In the genomic region with DNA sequence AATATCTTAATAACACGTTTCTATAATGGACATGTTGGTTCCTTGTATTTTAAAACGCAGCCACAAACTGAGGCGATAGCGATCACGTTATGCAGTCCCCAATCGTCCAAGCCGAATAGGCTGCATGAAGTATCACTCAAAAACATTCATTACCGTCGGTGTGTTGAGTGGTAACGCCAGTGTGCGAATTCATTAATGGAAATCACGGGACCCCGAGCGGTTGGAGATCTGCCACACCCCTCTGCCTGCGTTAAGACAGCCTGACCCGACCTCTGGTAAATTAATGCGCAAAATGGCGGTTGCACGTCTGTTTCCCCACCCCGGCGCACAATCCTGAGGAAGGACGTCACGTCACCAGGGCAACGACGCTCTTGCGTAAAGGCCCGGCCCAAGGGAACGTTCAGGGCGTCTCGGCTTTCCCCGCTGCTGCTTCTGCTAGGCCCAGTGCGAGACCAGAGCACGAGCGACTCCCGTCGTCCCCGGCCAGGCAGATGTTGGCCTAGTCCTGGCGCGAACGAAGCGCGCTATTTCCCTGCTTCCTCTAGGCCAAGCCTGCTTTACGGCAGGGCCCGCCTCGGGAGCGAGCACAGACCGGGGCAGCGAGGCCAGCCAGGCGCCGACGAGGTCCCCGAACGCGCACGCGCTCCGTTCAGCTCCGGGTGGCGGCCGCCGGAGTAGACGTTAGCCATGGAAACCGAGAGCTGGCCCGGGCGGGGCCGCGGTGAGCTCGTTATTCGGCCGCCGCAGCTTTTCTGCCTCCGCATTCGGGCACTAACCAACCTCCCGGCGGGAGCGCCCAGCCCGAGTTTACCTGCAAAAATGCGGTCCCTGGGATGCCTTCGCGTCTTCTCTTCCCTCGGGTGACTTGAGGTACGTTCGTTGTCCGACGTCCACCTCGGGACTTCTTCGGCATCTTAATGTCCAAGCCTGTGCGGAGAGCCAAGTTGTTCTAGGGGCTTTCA, we compare ENCODE assay signal across 8 cellular contexts. TPM values are rescaled to one million over a fixed set of nuclear protein-coding genes. Genes with fewer than 3 reads are reported as not detected.
DNase-seq lines count a peak whose midpoint lies in the region; ATAC-seq and TF ChIP-seq lines count a peak whose summit lies in the region.

Gene PCNX4 (plus strand): TSS at position 374 of the 962 bp plus-strand sequence. CDS start 15,716 bp downstream, outside the sequence.

- H3K9me3 Mint-ChIP-seq in CD4-positive, alpha-beta T cell: no peaks in the 10 kb centered on the region

- peaks cover 45% of the 10 kb centered on the region for H3K4me1 ChIP-seq in lower lobe of right lung

- H3K4me3 ChIP-seq in HL-60 (replicated peaks; ENCODE audit: insufficient read depth, low read length) (peak within 1 kb of the TSS; percentile 56), lower lobe of right lung (peak within 1 kb of the TSS; percentile 78)

- POLR2A ChIA-PET in CD4-positive, alpha-beta T cell (lab: Charles Lee): interaction anchor here (0.6 to 6.3 kb wide), 15 partner anchors 9 to 236 kb away, joined by 3 to 76 read pairs (median 4); partner anchors contain the start of genes DHRS7 and PPM1A

- no peaks in the 10 kb centered on the region for H3K27me3 ChIP-seq in CD4-positive, alpha-beta T cell (ENCODE audit: control insufficient read depth, insufficient read depth, low read length)
- H3K27me3 ChIP-seq in HL-60 (ENCODE audit: insufficient read depth, poor library complexity, severe bottlenecking) (no peaks in the 10 kb centered on the region), lower lobe of right lung (ENCODE audit: low read depth) (no peaks in the 10 kb centered on the region)

- peaks cover 14% of the 10 kb centered on the region for H3K36me3 Mint-ChIP-seq in CD4-positive, alpha-beta T cell (ENCODE audit: low read depth)

- ATAC-seq in CD4-positive, alpha-beta T cell (ENCODE audit: poor library complexity): peak; percentile 92
- ATAC-seq in GM19455 (IDR thresholded peaks at IDR 0.05; ENCODE audit: unreplicated experiment): peak; percentile 96
- peak; percentile 99 for ATAC-seq in lower lobe of right lung

- H3K27ac Mint-ChIP-seq in CD4-positive, alpha-beta T cell: peak within 1 kb of the TSS; percentile 99

- intact Hi-C loops in CD4-positive, alpha-beta T cell (cut with DNase I, micrococcal nuclease): loop anchor here (1.0 to 10.0 kb wide), 8 partner anchors 60 to 905 kb away; partner anchors contain the start of genes DAAM1 (in 2 of the 2), DHRS7 (in 2 of the 2), JKAMP (in 2 of the 2) and L3HYPDH (in 2 of the 2)
- intact Hi-C loops in lower lobe of right lung (cut with DNase I): no loop called here

- no peak for TF ChIP-seq CTCF in CD4-positive, alpha-beta T cell (IDR thresholded peaks at IDR 0.05)
- TF ChIP-seq CTCF in HL-60 (IDR thresholded peaks at IDR 0.05; ENCODE audit: insufficient read depth, low read length): no peak
- TF ChIP-seq CTCF in lower lobe of right lung (IDR thresholded peaks at IDR 0.05): no peak

- no peaks in the 10 kb centered on the region for H3K36me3 ChIP-seq in lower lobe of right lung

- peaks cover 51% of the 10 kb centered on the region for H3K4me1 Mint-ChIP-seq in CD4-positive, alpha-beta T cell (ENCODE audit: low read depth)

- peak within 1 kb of the TSS; percentile 96 for H3K4me3 Mint-ChIP-seq in CD4-positive, alpha-beta T cell

- CTCF ChIA-PET in CD4-positive, alpha-beta T cell (lab: Charles Lee): interaction anchor here (1.4 to 1.8 kb wide), 2 partner anchors 10 to 127 kb away, joined by 4 to 7 read pairs; no protein-coding TSS in a partner anchor

- H3K27me3 Mint-ChIP-seq in CD4-positive, alpha-beta T cell: no peaks in the 10 kb centered on the region

- no peaks in the 10 kb centered on the region for H3K9me3 ChIP-seq in CD4-positive, alpha-beta T cell (ENCODE audit: control insufficient read depth, low read length)
- no peaks in the 10 kb centered on the region for H3K9me3 ChIP-seq in lower lobe of right lung

- DNase-seq in CD4-positive, alpha-beta T cell: peak; percentile 88 to 95 (median 92)
- DNase-seq in HL-60 (ENCODE audit: low read depth in 1 of 2, low spot score in 1 of 2) (peak; percentile 96 to 98), NK-92 (lab: John Stamatoyannopoulos, UW; ENCODE audit: unreplicated experiment) (peak; percentile 74), lower lobe of right lung (peak; percentile 98)
- peak; percentile 88 to 89 for DNase-seq in activated CD8-positive, alpha-beta memory T cell treated with anti-CD3 and anti-CD28 coated beads for 1 hour (ENCODE audit: extremely low read depth in 1 of 2, low read depth in 1 of 2)
- peak; percentile 92 for DNase-seq in effector CD4-positive, alpha-beta T cell
- peak; percentile 86 to 90 (median 89) for DNase-seq in stimulated activated CD4-positive, alpha-beta T cell treated with anti-CD3 and anti-CD28 coated beads, TNF-alpha, amount 100 ng/mL, for 24 hours (ENCODE audit: low read depth in 3 of 3)

- H3K27ac ChIP-seq in CD4-positive, alpha-beta T cell (ENCODE audit: low read depth, low read length): peak within 1 kb of the TSS; percentile 94
- H3K27ac ChIP-seq in HL-60 (replicated peaks) (peak within 1 kb of the TSS; percentile 97), lower lobe of right lung (peak within 1 kb of the TSS; percentile 97)

RNA-seq across cellular contexts. Expression of gene PCNX4, which starts in this region (rescaled TPM):
- total RNA-seq in CD4-positive, alpha-beta T cell: 10 to 100 TPM; 17.3 to 21.0 TPM
- 36.1 TPM for total RNA-seq in lower lobe of right lung

Comparison
In these comparisons a context has a peak if more than half of its experiments do, and no peak if none do; other contexts are left out.
1. Peak in every context shown above with its lines: DNase-seq, ATAC-seq, H3K4me3 ChIP-seq and H3K27ac ChIP-seq.